Comparison of ENCODE assay signal across 8 cellular contexts in genomic region chr2:27489498-27490397, GRCh38. TPM values are rescaled to one million over a fixed set of nuclear protein-coding genes. Genes with fewer than 3 reads are reported as not detected.
DNase-seq lines count a peak whose midpoint lies in the region; ATAC-seq and TF ChIP-seq lines count a peak whose summit lies in the region.

Gene IFT172 (minus strand): TSS chr2:27489743. CDS start chr2:27489653, 90 bp downstream.

- intact Hi-C loops in left cardiac atrium (cut with DNase I) (loop anchor here in 1 of 2 donors (10.0 kb wide), 1 partner anchor 95 kb away; the partner anchor contains the start of gene ZNF512), posterior cingulate gyrus (cut with DNase I) (loop anchor here (2.0 to 10.0 kb wide), 2 partner anchors 93 to 145 kb away; partner anchors contain the start of gene ZNF512)

- H3K9me3 Mint-ChIP-seq in T-helper 1 cell treated with Interleukin-12 subunit alpha and Interleukin-12 subunit beta and Interleukin-4 antibody, amounts not matched to agents 30 μg/mL and 1 μg/mL, for 36 hours, result no peaks in the 10 kb centered on the region
- H3K9me3 Mint-ChIP-seq in type B pancreatic cell, result no peaks in the 10 kb centered on the region

- peaks cover 15% of the 10 kb centered on the region for H3K27me3 Mint-ChIP-seq in T-helper 1 cell treated with Interleukin-12 subunit alpha and Interleukin-12 subunit beta and Interleukin-4 antibody, amounts not matched to agents 30 μg/mL and 1 μg/mL, for 36 hours (ENCODE audit: low read depth)
- peaks cover 6% of the 10 kb centered on the region for H3K27me3 Mint-ChIP-seq in type B pancreatic cell

- peaks cover 16% of the 10 kb centered on the region for H3K4me1 Mint-ChIP-seq in T-helper 1 cell treated with Interleukin-12 subunit alpha and Interleukin-12 subunit beta and Interleukin-4 antibody, amounts not matched to agents 30 μg/mL and 1 μg/mL, for 36 hours (ENCODE audit: low read depth)
- peaks cover 13% of the 10 kb centered on the region for H3K4me1 Mint-ChIP-seq in type B pancreatic cell (ENCODE audit: unreplicated experiment)

- ATAC-seq in HG02884 (IDR thresholded peaks at IDR 0.05; ENCODE audit: unreplicated experiment), result peak; percentile 95
- ATAC-seq in left cardiac atrium, result peak; percentile 96 to 99

- H3K4me3 Mint-ChIP-seq in T-helper 1 cell treated with Interleukin-12 subunit alpha and Interleukin-12 subunit beta and Interleukin-4 antibody, amounts not matched to agents 30 μg/mL and 1 μg/mL, for 36 hours, result peak within 1 kb of the TSS; percentile 88
- H3K4me3 Mint-ChIP-seq in type B pancreatic cell, result peak within 1 kb of the TSS; percentile 91

- H3K27ac Mint-ChIP-seq in T-helper 1 cell treated with Interleukin-12 subunit alpha and Interleukin-12 subunit beta and Interleukin-4 antibody, amounts not matched to agents 30 μg/mL and 1 μg/mL, for 36 hours, result peak within 1 kb of the TSS; percentile 91
- peak within 1 kb of the TSS; percentile 94 for H3K27ac Mint-ChIP-seq in type B pancreatic cell

- TF ChIP-seq POLR2A in GM15510 (IDR thresholded peaks at IDR 0.05; ENCODE audit: borderline replicate concordance, extremely low read depth, insufficient read length), result peak; percentile 56

- no peaks in the 10 kb centered on the region for H3K36me3 Mint-ChIP-seq in T-helper 1 cell treated with Interleukin-12 subunit alpha and Interleukin-12 subunit beta and Interleukin-4 antibody, amounts not matched to agents 30 μg/mL and 1 μg/mL, for 36 hours (ENCODE audit: low read depth)
- H3K36me3 Mint-ChIP-seq in type B pancreatic cell, result no peaks in the 10 kb centered on the region

- no peak for TF ChIP-seq CTCF in type B pancreatic cell (conservative IDR thresholded peaks at IDR 0.05)

- peak; percentile 99 for DNase-seq in NCI-H1694 (lab: John Stamatoyannopoulos, UW)
- peak; percentile 98 for DNase-seq in amniotic stem cell (lab: John Stamatoyannopoulos, UW)
- DNase-seq in left cardiac atrium, result peak; percentile 100
- peak; percentile 96 to 100 (median 99) for DNase-seq in posterior cingulate gyrus
- peak; percentile 96 for DNase-seq in type B pancreatic cell (ENCODE audit: extremely low spot score, unreplicated experiment)

RNA-seq across cellular contexts. Expression of gene IFT172, which starts in this region (rescaled TPM):
- total RNA-seq in left cardiac atrium (10 to 100 TPM; 19.0 to 20.5 TPM), type B pancreatic cell (ENCODE audit: low replicate concordance) (17.5 and 54.1 TPM in 2 replicates)

Comparison
In these comparisons a context has a peak if more than half of its experiments do, and no peak if none do; other contexts are left out.
1. Peak in every context shown above with its lines: DNase-seq and ATAC-seq.